ENCODE assay signal across 21 cellular contexts in genomic region chr1:30998887-30999286, GRCh38.
"Had no signal": no experiment of that assay in that cellular context is flagged by ENCODE, and none has a peak within 500 bp of the region (broad histone marks: within the 10 kb centered on the region; RNA-seq: fewer than 3 reads in every experiment).

No MANE protein-coding gene starts in this region.

- H3K9me3 ChIP-seq: heart left ventricle, psoas muscle, spleen, stomach, testis had no signal

- H3K27me3 ChIP-seq: heart left ventricle, spleen, stomach, testis had no signal

- H3K27me3 Mint-ChIP-seq: activated naive CD4-positive, alpha-beta T cell treated with anti-CD3 and anti-CD28 coated beads, Interleukin-2, amount 50 U/mL, for 24 hours; dendritic cell treated with granulocyte-macrophage colony-stimulating factor and Interleukin-4, amounts not matched to agents 40 ng/mL and 50 ng/mL, for 4 days; T-cell had no signal

- ATAC-seq: heart left ventricle, psoas muscle, sciatic nerve, T-cell had no signal

- H3K27ac ChIP-seq: epithelial cell of prostate, heart left ventricle, psoas muscle, SK-N-MC, spleen, stomach, testis, VCaP had no signal

- H3K4me3 ChIP-seq: heart left ventricle, psoas muscle, SK-N-MC, spleen, stomach, testis had no signal

- H3K9me3 Mint-ChIP-seq: activated naive CD4-positive, alpha-beta T cell treated with anti-CD3 and anti-CD28 coated beads, Interleukin-2, amount 50 U/mL, for 24 hours; brain; dendritic cell treated with granulocyte-macrophage colony-stimulating factor and Interleukin-4, amounts not matched to agents 40 ng/mL and 50 ng/mL, for 4 days; immature natural killer cell; nephron; T-cell had no signal

- H3K4me3 Mint-ChIP-seq: activated naive CD4-positive, alpha-beta T cell treated with anti-CD3 and anti-CD28 coated beads, Interleukin-2, amount 50 U/mL, for 24 hours; brain; dendritic cell treated with granulocyte-macrophage colony-stimulating factor and Interleukin-4, amounts not matched to agents 40 ng/mL and 50 ng/mL, for 4 days; immature natural killer cell; nephron; T-cell had no signal

- DNase-seq: activated CD4-positive, alpha-beta T cell treated with anti-CD3 and anti-CD28 coated beads, Interleukin-2, amount 50 U/mL, for 48 hours; activated effector memory CD4-positive, alpha-beta T cell treated with anti-CD3 and anti-CD28 coated beads, Interleukin-2, amount 50 U/mL, for 16 hours; amygdala; effector memory CD4-positive, alpha-beta T cell; heart left ventricle; immature natural killer cell; occipital lobe; psoas muscle; spleen; stimulated activated CD4-positive, alpha-beta T cell treated with anti-CD3 and anti-CD28 coated beads, Interleukin-1b, Interleukin-23, amount 100 ng/mL, for 48 hours; stomach; T-cell; testis had no signal

- H3K27ac Mint-ChIP-seq: activated naive CD4-positive, alpha-beta T cell treated with anti-CD3 and anti-CD28 coated beads, Interleukin-2, amount 50 U/mL, for 24 hours; dendritic cell treated with granulocyte-macrophage colony-stimulating factor and Interleukin-4, amounts not matched to agents 40 ng/mL and 50 ng/mL, for 4 days had no signal
